1 cellular context compared by ENCODE assay signal in genomic region chr12:110117948-110118685, GRCh38.
TF ChIP-seq lines count a peak whose summit lies in the region.

No MANE protein-coding gene starts in this region.

TF ChIP-seq in A549, 52 proteins besides CTCF, POLR2A, EP300 and RAD21 (continued from another document):
- TF ChIP-seq, protein P1, sequence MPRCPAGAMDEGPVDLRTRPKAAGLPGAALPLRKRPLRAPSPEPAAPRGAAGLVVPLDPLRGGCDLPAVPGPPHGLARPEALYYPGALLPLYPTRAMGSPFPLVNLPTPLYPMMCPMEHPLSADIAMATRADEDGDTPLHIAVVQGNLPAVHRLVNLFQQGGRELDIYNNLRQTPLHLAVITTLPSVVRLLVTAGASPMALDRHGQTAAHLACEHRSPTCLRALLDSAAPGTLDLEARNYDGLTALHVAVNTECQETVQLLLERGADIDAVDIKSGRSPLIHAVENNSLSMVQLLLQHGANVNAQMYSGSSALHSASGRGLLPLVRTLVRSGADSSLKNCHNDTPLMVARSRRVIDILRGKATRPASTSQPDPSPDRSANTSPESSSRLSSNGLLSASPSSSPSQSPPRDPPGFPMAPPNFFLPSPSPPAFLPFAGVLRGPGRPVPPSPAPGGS (IDR thresholded peaks at IDR 0.05): no peak
- TF ChIP-seq RNF2 (IDR thresholded peaks at IDR 0.05; ENCODE audit: borderline replicate concordance, low read depth): no peak
- no peak for TF ChIP-seq ZFP36 (IDR thresholded peaks at IDR 0.05; ENCODE audit: borderline replicate concordance, partially characterized antibody)
- TF ChIP-seq MAX (IDR thresholded peaks at IDR 0.05): no peak
- TF ChIP-seq POLR2AphosphoS2 (conservative IDR thresholded peaks at IDR 0.05; ENCODE audit: low read length): no peak
- no peak for TF ChIP-seq JUNB (IDR thresholded peaks at IDR 0.05)
- TF ChIP-seq ZSCAN20 (CRISPR knock-in tag; IDR thresholded peaks at IDR 0.05): no peak
- TF ChIP-seq NFE2L2 (conservative IDR thresholded peaks at IDR 0.05; ENCODE audit: low read length): no peak
- TF ChIP-seq GATA3 (IDR thresholded peaks at IDR 0.05; ENCODE audit: borderline replicate concordance): no peak
- TF ChIP-seq FOSB (CRISPR knock-in tag; IDR thresholded peaks at IDR 0.05): no peak
